In genomic region chr3:140537075-140537474, GRCh38 we compare ENCODE assay signal across 10 cellular contexts.
"Had no signal": no experiment of that assay in that cellular context is flagged by ENCODE, and none has a peak within 500 bp of the region (broad histone marks: within the 10 kb centered on the region; RNA-seq: fewer than 3 reads in every experiment).

No MANE protein-coding gene starts in this region.

- ATAC-seq: activated T-cell treated with anti-CD3 and anti-CD28 coated beads, Interleukin-2, amount 50 U/mL, for 4 hours; effector memory CD8-positive, alpha-beta T cell; gastroesophageal sphincter had no signal

- DNase-seq: activated CD4-positive, alpha-beta memory T cell treated with anti-CD3 and anti-CD28 coated beads for 36 hours; activated CD4-positive, CD25-positive, alpha-beta regulatory T cell treated with anti-CD3 and anti-CD28 coated beads, Interleukin-2, amount 50 U/mL, for 72 hours; activated effector memory CD4-positive, alpha-beta T cell treated with anti-CD3 and anti-CD28 coated beads, Interleukin-2, amount 50 U/mL, for 16 hours; activated T-cell treated with anti-CD3 and anti-CD28 coated beads, Interleukin-2, amount 50 U/mL, for 4 hours; amygdala; effector memory CD8-positive, alpha-beta T cell; kidney; ovary; stomach had no signal
